ENCODE assay signal across 22 cellular contexts in the genomic region with DNA sequence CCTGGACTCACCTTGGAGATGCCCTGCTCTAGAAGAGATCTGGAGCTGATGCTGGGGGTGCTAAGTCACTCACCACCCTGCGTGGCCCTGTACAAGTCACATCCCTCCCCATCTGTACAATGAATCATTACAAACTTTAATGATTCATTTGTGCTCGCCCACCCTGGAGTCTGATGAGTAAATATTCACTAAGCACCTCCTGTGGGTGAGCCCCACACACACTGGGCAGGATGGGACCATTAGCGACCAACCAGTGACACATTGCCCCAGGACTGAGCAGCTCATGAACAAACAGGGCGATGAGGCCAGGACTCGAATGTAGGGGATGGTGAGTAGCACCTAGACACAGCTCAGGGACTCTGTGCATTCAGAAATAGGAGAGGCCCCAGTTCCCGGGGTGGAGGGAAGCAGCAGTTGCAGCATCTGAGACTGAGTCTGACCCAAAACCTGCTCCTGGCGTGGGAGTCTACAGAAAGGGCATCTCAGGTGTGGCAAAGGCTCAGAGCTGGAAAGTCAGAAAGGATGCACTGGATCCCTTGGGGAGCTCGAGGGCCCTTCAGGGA. TPM values are rescaled to one million over a fixed set of nuclear protein-coding genes. Genes with fewer than 3 reads are reported as not detected.
DNase-seq lines count a peak whose midpoint lies in the region; ATAC-seq, FAIRE-seq and TF ChIP-seq lines count a peak whose summit lies in the region.
"Had no signal": no experiment of that assay in that cellular context is flagged by ENCODE, and none has a peak within 500 bp of the region (broad histone marks: within the 10 kb centered on the region; RNA-seq: fewer than 3 reads in every experiment).

No MANE protein-coding gene starts in this region.

- POLR2A ChIA-PET in activated CD8-positive, alpha-beta T cell treated with anti-CD3 and anti-CD28 coated beads for 36 hours (lab: Charles Lee), result no interaction called here
- POLR2A ChIA-PET in activated CD8-positive, alpha-beta T cell treated with anti-CD3 and anti-CD28 coated beads, Interleukin-2, amount 10 ng/mL, durations not matched to agents 7 days and 5 days (lab: Charles Lee), result no interaction called here

- H3K4me3 Mint-ChIP-seq in activated CD8-positive, alpha-beta T cell treated with anti-CD3 and anti-CD28 coated beads for 36 hours, result no peak overlapping the region
- no peak overlapping the region for H3K4me3 Mint-ChIP-seq in activated CD8-positive, alpha-beta T cell treated with anti-CD3 and anti-CD28 coated beads, Interleukin-2, amount 10 ng/mL, durations not matched to agents 7 days and 5 days
- no peak overlapping the region for H3K4me3 Mint-ChIP-seq in dendritic cell treated with granulocyte-macrophage colony-stimulating factor and Interleukin-4, amounts not matched to agents 40 ng/mL and 50 ng/mL, for 4 days
- H3K4me3 Mint-ChIP-seq: naive thymus-derived CD4-positive, alpha-beta T cell had no signal

- peaks cover 2% of the 10 kb centered on the region for H3K9me3 Mint-ChIP-seq in activated CD8-positive, alpha-beta T cell treated with anti-CD3 and anti-CD28 coated beads for 36 hours
- H3K9me3 Mint-ChIP-seq in activated CD8-positive, alpha-beta T cell treated with anti-CD3 and anti-CD28 coated beads, Interleukin-2, amount 10 ng/mL, durations not matched to agents 7 days and 5 days (ENCODE audit: insufficient read depth), result no peaks in the 10 kb centered on the region
- H3K9me3 Mint-ChIP-seq in dendritic cell treated with granulocyte-macrophage colony-stimulating factor and Interleukin-4, amounts not matched to agents 40 ng/mL and 50 ng/mL, for 4 days, result no peaks in the 10 kb centered on the region

- no peak for FAIRE-seq in frontal cortex (lab: Jason Lieb, UNC)
- FAIRE-seq: colon had no signal

- no peak for DNase-seq in activated CD8-positive, alpha-beta T cell treated with anti-CD3 and anti-CD28 coated beads for 36 hours
- no peak for DNase-seq in activated CD8-positive, alpha-beta T cell treated with anti-CD3 and anti-CD28 coated beads, Interleukin-2, amount 10 ng/mL, durations not matched to agents 7 days and 5 days
- DNase-seq in HK-2 (ENCODE audit: unreplicated experiment), result peak; percentile 28
- peak; percentile 58 for DNase-seq in posterior vena cava (ENCODE audit: low spot score)
- DNase-seq in HPDE6-E6E7 (ENCODE audit: extremely low spot score), result no peak
- no peak for DNase-seq in NCI-H82 treated with DMSO at 0.1 percent for 48 hours (lab: John Stamatoyannopoulos, UW; ENCODE audit: unreplicated experiment)
- DNase-seq in frontal cortex (ENCODE audit: low spot score in 2 of 2), result no peak
- DNase-seq: activated CD4-positive, alpha-beta T cell treated with anti-CD3 and anti-CD28 coated beads, Interleukin-2, amount 50 U/mL, for 4 hours; DMS 273 treated with DMSO at 0.1 percent for 48 hours; naive thymus-derived CD4-positive, alpha-beta T cell; NCI-H1105 treated with DMSO at 0.1 percent for 48 hours; SK-N-SH had no signal

- CTCF ChIA-PET in activated CD8-positive, alpha-beta T cell treated with anti-CD3 and anti-CD28 coated beads for 36 hours (lab: Charles Lee), result interaction anchor here (1.2 to 1.5 kb wide), 2 partner anchors 14 to 33 kb away, joined by 3 to 6 read pairs; no protein-coding TSS in a partner anchor
- CTCF ChIA-PET in activated CD8-positive, alpha-beta T cell treated with anti-CD3 and anti-CD28 coated beads, Interleukin-2, amount 10 ng/mL, durations not matched to agents 7 days and 5 days (lab: Charles Lee), result interaction anchor here (0.7 to 1.0 kb wide), 2 partner anchors 15 to 229 kb away, joined by 3 read pairs; no protein-coding TSS in a partner anchor

- no peaks in the 10 kb centered on the region for H3K36me3 Mint-ChIP-seq in activated CD8-positive, alpha-beta T cell treated with anti-CD3 and anti-CD28 coated beads for 36 hours (ENCODE audit: low read depth)
- no peaks in the 10 kb centered on the region for H3K36me3 Mint-ChIP-seq in activated CD8-positive, alpha-beta T cell treated with anti-CD3 and anti-CD28 coated beads, Interleukin-2, amount 10 ng/mL, durations not matched to agents 7 days and 5 days (ENCODE audit: low read depth)
- no peaks in the 10 kb centered on the region for H3K36me3 Mint-ChIP-seq in dendritic cell treated with granulocyte-macrophage colony-stimulating factor and Interleukin-4, amounts not matched to agents 40 ng/mL and 50 ng/mL, for 4 days (ENCODE audit: low read depth)
- H3K36me3 Mint-ChIP-seq: naive thymus-derived CD4-positive, alpha-beta T cell had no signal

- H3K4me1 Mint-ChIP-seq in activated CD8-positive, alpha-beta T cell treated with anti-CD3 and anti-CD28 coated beads for 36 hours (ENCODE audit: low read depth), result no peaks in the 10 kb centered on the region
- peaks cover 5% of the 10 kb centered on the region for H3K4me1 Mint-ChIP-seq in activated CD8-positive, alpha-beta T cell treated with anti-CD3 and anti-CD28 coated beads, Interleukin-2, amount 10 ng/mL, durations not matched to agents 7 days and 5 days (ENCODE audit: low read depth)
- H3K4me1 Mint-ChIP-seq in dendritic cell treated with granulocyte-macrophage colony-stimulating factor and Interleukin-4, amounts not matched to agents 40 ng/mL and 50 ng/mL, for 4 days (ENCODE audit: low read depth), result peaks cover 11% of the 10 kb centered on the region

- H3K27me3 Mint-ChIP-seq in activated CD8-positive, alpha-beta T cell treated with anti-CD3 and anti-CD28 coated beads for 36 hours, result peaks cover 16% of the 10 kb centered on the region
- peaks cover 32% of the 10 kb centered on the region for H3K27me3 Mint-ChIP-seq in activated CD8-positive, alpha-beta T cell treated with anti-CD3 and anti-CD28 coated beads, Interleukin-2, amount 10 ng/mL, durations not matched to agents 7 days and 5 days (ENCODE audit: low read depth)
- H3K27me3 Mint-ChIP-seq in dendritic cell treated with granulocyte-macrophage colony-stimulating factor and Interleukin-4, amounts not matched to agents 40 ng/mL and 50 ng/mL, for 4 days, result peaks cover 31% of the 10 kb centered on the region

- TF ChIP-seq CTCF in activated CD8-positive, alpha-beta T cell treated with anti-CD3 and anti-CD28 coated beads for 36 hours (IDR thresholded peaks at IDR 0.05), result no peak

- peak; percentile 73 for ATAC-seq in activated CD8-positive, alpha-beta T cell treated with anti-CD3 and anti-CD28 coated beads for 36 hours
- no peak for ATAC-seq in activated CD8-positive, alpha-beta T cell treated with anti-CD3 and anti-CD28 coated beads, Interleukin-2, amount 10 ng/mL, durations not matched to agents 7 days and 5 days
- ATAC-seq: gastroesophageal sphincter; naive thymus-derived CD4-positive, alpha-beta T cell had no signal

- intact Hi-C loops in activated CD8-positive, alpha-beta T cell treated with anti-CD3 and anti-CD28 coated beads for 36 hours (cut with micrococcal nuclease), result no loop called here
- intact Hi-C loops in dendritic cell treated with granulocyte-macrophage colony-stimulating factor and Interleukin-4, amounts not matched to agents 40 ng/mL and 50 ng/mL, for 4 days (cut with micrococcal nuclease), result no loop called here
- intact Hi-C loops in posterior vena cava (cut with DNase I), result no loop called here

- no peak overlapping the region for H3K27ac Mint-ChIP-seq in activated CD8-positive, alpha-beta T cell treated with anti-CD3 and anti-CD28 coated beads for 36 hours
- no peak overlapping the region for H3K27ac Mint-ChIP-seq in activated CD8-positive, alpha-beta T cell treated with anti-CD3 and anti-CD28 coated beads, Interleukin-2, amount 10 ng/mL, durations not matched to agents 7 days and 5 days
- H3K27ac Mint-ChIP-seq in dendritic cell treated with granulocyte-macrophage colony-stimulating factor and Interleukin-4, amounts not matched to agents 40 ng/mL and 50 ng/mL, for 4 days, result peak overlapping the region; percentile 15
- H3K27ac Mint-ChIP-seq: naive thymus-derived CD4-positive, alpha-beta T cell; progenitor cell of endocrine pancreas had no signal

RNA-seq across cellular contexts. Expression of a gene that starts 18.1 kb away (rescaled TPM):
- total RNA-seq in activated CD8-positive, alpha-beta T cell treated with anti-CD3 and anti-CD28 coated beads for 36 hours, result not detected
- total RNA-seq in activated CD8-positive, alpha-beta T cell treated with anti-CD3 and anti-CD28 coated beads, Interleukin-2, amount 10 ng/mL, durations not matched to agents 7 days and 5 days, result not detected
- 1 to 10 TPM in 1 of 2 donors, under 1 TPM in 1; 0.76 to 1.0 TPM for total RNA-seq in posterior vena cava
- not detected for total RNA-seq in frontal cortex
- total RNA-seq: A673; ascending aorta; H4; LHCN-M2; lung microvascular endothelial cell; naive thymus-derived CD4-positive, alpha-beta T cell; progenitor cell of endocrine pancreas; urinary bladder had no signal

RNA-seq across cellular contexts. Expression of a gene that starts 24.1 kb away (rescaled TPM):
- total RNA-seq in activated CD8-positive, alpha-beta T cell treated with anti-CD3 and anti-CD28 coated beads for 36 hours, result not detected
- total RNA-seq in activated CD8-positive, alpha-beta T cell treated with anti-CD3 and anti-CD28 coated beads, Interleukin-2, amount 10 ng/mL, durations not matched to agents 7 days and 5 days, result not detected
- total RNA-seq in posterior vena cava, result 1 to 10 TPM; 5.3 to 8.7 TPM
- 1.2 TPM for total RNA-seq in frontal cortex
- total RNA-seq: LHCN-M2, progenitor cell of endocrine pancreas had no signal

Comparison
In these comparisons a context has a peak if more than half of its experiments do, and no peak if none do; other contexts are left out.
1. DNase-seq: peak in HK-2 (single experiment) and posterior vena cava (single experiment); none in activated CD8-positive, alpha-beta T cell treated with anti-CD3 and anti-CD28 coated beads for 36 hours (single experiment), activated CD8-positive, alpha-beta T cell treated with anti-CD3 and anti-CD28 coated beads, Interleukin-2, amount 10 ng/mL, durations not matched to agents 7 days and 5 days (single experiment), HPDE6-E6E7 (single experiment), NCI-H82 treated with DMSO at 0.1 percent for 48 hours (single experiment) and frontal cortex (0 of 2).